In the genomic region with DNA sequence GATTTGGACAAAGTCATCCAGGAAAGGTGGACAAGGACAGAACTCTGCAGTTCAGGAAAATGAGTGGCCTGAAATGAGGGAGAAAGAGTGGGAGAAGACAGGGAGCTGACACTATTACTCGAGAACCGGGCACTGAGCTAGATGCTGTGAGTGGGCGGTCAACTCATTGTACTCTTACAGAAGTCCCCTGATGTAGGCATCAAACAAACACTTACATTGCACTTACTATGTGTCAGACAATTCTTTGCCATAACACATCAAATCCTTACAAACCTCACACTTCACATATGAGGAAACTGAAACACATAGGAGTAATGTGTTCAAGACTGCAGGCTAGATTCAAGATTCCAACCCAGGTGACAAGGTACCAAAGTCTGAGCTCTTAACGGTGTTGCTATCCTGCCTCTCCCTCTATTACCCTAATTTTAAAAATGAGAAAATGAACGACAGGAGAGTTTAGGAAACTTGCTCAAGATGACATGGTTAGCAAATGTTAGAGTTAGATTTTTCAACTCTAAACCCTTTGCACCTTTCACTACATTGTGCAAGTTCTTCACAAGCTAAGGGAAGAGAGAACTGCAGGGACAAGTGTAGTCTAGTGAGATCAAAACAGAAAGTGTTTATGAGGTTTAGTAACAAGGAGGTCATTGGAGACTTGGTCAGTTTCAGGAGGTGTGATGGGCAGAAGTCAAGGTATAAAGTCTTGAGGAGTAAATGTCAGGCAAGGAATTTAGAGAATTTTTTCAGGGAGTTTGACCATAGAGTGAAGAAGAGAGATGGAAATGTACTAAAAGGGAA, we compare ENCODE assay signal across 2 cellular contexts.
TF ChIP-seq lines count a peak whose summit lies in the region.

No MANE protein-coding gene starts in this region.

TF ChIP-seq in HepG2, 621 proteins besides CTCF, POLR2A, EP300 and RAD21:
- no peak for TF ChIP-seq BORCS8-MEF2B (CRISPR knock-in tag; IDR thresholded peaks at IDR 0.05)
- TF ChIP-seq GFI1 (CRISPR knock-in tag; IDR thresholded peaks at IDR 0.05; ENCODE audit: borderline replicate concordance): no peak
- TF ChIP-seq PHF20 (CRISPR knock-in tag; IDR thresholded peaks at IDR 0.05): no peak

TF ChIP-seq in IMR-90, 13 proteins besides CTCF, POLR2A, EP300 and RAD21:
- TF ChIP-seq RCOR1 (IDR thresholded peaks at IDR 0.05; ENCODE audit: insufficient replicate concordance, low read length) (no peak), BHLHE40 (IDR thresholded peaks at IDR 0.05; ENCODE audit: low read depth, low read length) (no peak), RFX5 (IDR thresholded peaks at IDR 0.05; ENCODE audit: low read depth, low read length) (no peak), MXI1 (IDR thresholded peaks at IDR 0.05; ENCODE audit: borderline replicate concordance, low read depth, low read length) (no peak), CEBPB (IDR thresholded peaks at IDR 0.05; ENCODE audit: low read depth, low read length) (no peak), SMC3 (IDR thresholded peaks at IDR 0.05; ENCODE audit: low read depth, low read length) (no peak), CHD1 (IDR thresholded peaks at IDR 0.05; ENCODE audit: low read depth, low read length) (no peak), FOS (IDR thresholded peaks at IDR 0.05; ENCODE audit: low read depth, low read length) (no peak), ELK1 (IDR thresholded peaks at IDR 0.05; ENCODE audit: borderline replicate concordance, low read depth, low read length) (no peak)
- TF ChIP-seq, protein P1, sequence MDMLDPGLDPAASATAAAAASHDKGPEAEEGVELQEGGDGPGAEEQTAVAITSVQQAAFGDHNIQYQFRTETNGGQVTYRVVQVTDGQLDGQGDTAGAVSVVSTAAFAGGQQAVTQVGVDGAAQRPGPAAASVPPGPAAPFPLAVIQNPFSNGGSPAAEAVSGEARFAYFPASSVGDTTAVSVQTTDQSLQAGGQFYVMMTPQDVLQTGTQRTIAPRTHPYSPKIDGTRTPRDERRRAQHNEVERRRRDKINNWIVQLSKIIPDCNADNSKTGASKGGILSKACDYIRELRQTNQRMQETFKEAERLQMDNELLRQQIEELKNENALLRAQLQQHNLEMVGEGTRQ (IDR thresholded peaks at IDR 0.05; ENCODE audit: low read depth, low read length): no peak
